ENCODE assay signal across 9 cellular contexts in the genomic region with DNA sequence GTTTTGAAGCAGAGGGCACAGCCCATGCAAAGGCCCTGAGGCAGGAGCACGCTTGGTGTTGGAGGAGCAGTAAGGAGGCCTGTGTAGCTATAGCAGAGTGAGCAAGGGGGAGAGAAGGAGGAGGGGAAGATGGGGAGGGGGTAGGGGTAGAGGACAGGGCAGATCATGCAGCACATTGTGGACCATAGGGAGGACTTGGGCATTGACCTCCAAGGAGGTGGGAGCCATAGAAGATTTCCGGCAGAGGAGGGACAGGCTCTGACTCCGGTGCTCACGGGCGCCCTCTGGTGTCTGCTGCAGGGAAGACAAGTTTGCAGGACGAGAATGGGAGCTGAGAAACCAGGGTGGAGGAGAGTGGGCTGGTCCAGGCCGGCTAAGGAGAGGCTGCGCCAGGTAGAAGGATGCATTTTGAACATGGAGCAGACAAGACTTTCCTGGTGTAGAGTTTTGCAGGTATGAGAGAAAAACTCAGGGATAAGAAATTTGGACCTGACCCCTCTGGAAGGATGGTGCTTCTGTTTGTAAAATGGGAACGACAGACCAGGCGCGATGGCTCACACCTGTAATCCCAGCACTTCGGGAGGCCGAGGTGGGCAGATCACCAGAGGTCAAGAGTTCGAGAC. TPM values are rescaled to one million over a fixed set of nuclear protein-coding genes. Genes with fewer than 3 reads are reported as not detected.
A peak's percentile ranks its signal among the peaks of the same experiment; 100 is the strongest.
DNase-seq lines count a peak whose midpoint lies in the region; ATAC-seq, FAIRE-seq and TF ChIP-seq lines count a peak whose summit lies in the region.
"Had no signal": no experiment of that assay in that cellular context is flagged by ENCODE, and none has a peak within 500 bp of the region (broad histone marks: within the 10 kb centered on the region; RNA-seq: fewer than 3 reads in every experiment).

No MANE protein-coding gene starts in this region.

- H2BK5ac ChIP-seq in H1 (ENCODE audit: low read depth, low read length) = no peak overlapping the region

- H4K8ac ChIP-seq in H1 (ENCODE audit: extremely low read depth, insufficient read depth, low read length) = no peak overlapping the region

- H2BK20ac ChIP-seq in H1 (ENCODE audit: low read length) = no peak overlapping the region

- no peak overlapping the region for H2AK5ac ChIP-seq in H1 (ENCODE audit: low read depth, low read length)

- no peak overlapping the region for H3K23ac ChIP-seq in H1 (ENCODE audit: insufficient read length)

- peaks cover 15% of the 10 kb centered on the region for H3K4me1 Mint-ChIP-seq in activated CD8-positive, alpha-beta T cell treated with anti-CD3 and anti-CD28 coated beads, Interleukin-2, amount 10 ng/mL, durations not matched to agents 7 days and 5 days (ENCODE audit: low read depth)

- H2BK120ac ChIP-seq in H1 (replicated peaks; ENCODE audit: low read depth, low read length) = no peak overlapping the region

- H3K4me1 ChIP-seq in H1 (replicated peaks in 1 of 4; ENCODE audit: control insufficient read depth in 3 of 4, insufficient read depth in 4 of 4, low read length in 3 of 4) = no peaks in the 10 kb centered on the region; a peak in 1 of 7 replicates
- H3K4me1 ChIP-seq in mucosa of descending colon (ENCODE audit: low read depth) = peaks cover 17% of the 10 kb centered on the region

- DNase-seq in AG09309 (ENCODE audit: low read depth) = no peak
- DNase-seq in NCI-H82 treated with DMSO at 0.1 percent for 48 hours (lab: John Stamatoyannopoulos, UW; ENCODE audit: unreplicated experiment) = peak; percentile 39
- peak; percentile 92 for DNase-seq in activated CD8-positive, alpha-beta T cell treated with anti-CD3 and anti-CD28 coated beads, Interleukin-2, amount 10 ng/mL, durations not matched to agents 7 days and 5 days
- peak; percentile 21 to 99 for DNase-seq in H1 (ENCODE audit: low read depth in 1 of 2, low spot score in 2 of 2)
- DNase-seq in mucosa of descending colon = peak; percentile 91 to 97 (median 95)
- peak; percentile 63 to 93 for DNase-seq in stimulated activated CD8-positive, alpha-beta memory T cell treated with anti-CD3 and anti-CD28 coated beads, Interleukin-4, amount 100 ng/mL, for 4 hours (ENCODE audit: low read depth in 2 of 2, low spot score in 1 of 2)

- H3K79me2 ChIP-seq in H1 (ENCODE audit: control insufficient read depth in 1 of 2, insufficient read depth in 2 of 2, low read length in 2 of 2) = no peaks in the 10 kb centered on the region

- H3K4me3 ChIP-seq in AG09309 (ENCODE audit: control insufficient read depth, low read depth, low read length) = no peak overlapping the region
- H3K4me3 ChIP-seq in H1 (ENCODE audit: extremely low read depth in 1 of 4, insufficient read depth in 2 of 4, low read depth in 3 of 4, low read length in 4 of 4) = no peak overlapping the region
- H3K4me3 ChIP-seq in mucosa of descending colon = no peak overlapping the region

- H3K9me3 ChIP-seq in H1 (ENCODE audit: insufficient read depth in 2 of 2, low read depth in 1 of 2, low read length in 1 of 2) (no peaks in the 10 kb centered on the region), mucosa of descending colon (no peaks in the 10 kb centered on the region)

- no peak for TF ChIP-seq POLR2A in H1 (IDR thresholded peaks at IDR 0.05; ENCODE audit: control extremely low read depth in 1 of 2, low read depth in 2 of 2, low read length in 2 of 2)

- H3K27me3 Mint-ChIP-seq in activated CD8-positive, alpha-beta T cell treated with anti-CD3 and anti-CD28 coated beads, Interleukin-2, amount 10 ng/mL, durations not matched to agents 7 days and 5 days (ENCODE audit: low read depth) = peaks cover 7% of the 10 kb centered on the region

- TF ChIP-seq EP300 in H1 (IDR thresholded peaks at IDR 0.05; ENCODE audit: borderline replicate concordance in 1 of 2, low read depth in 2 of 2, low read length in 2 of 2) = no peak

- H4K5ac ChIP-seq in H1 (ENCODE audit: insufficient read length, low read depth, low read length) = no peak overlapping the region

- ATAC-seq in GM21423 (IDR thresholded peaks at IDR 0.05; ENCODE audit: unreplicated experiment) = peak; percentile 58
- peak; percentile 90 for ATAC-seq in activated CD8-positive, alpha-beta T cell treated with anti-CD3 and anti-CD28 coated beads, Interleukin-2, amount 10 ng/mL, durations not matched to agents 7 days and 5 days
- peak; percentile 78 for ATAC-seq in mucosa of descending colon
- ATAC-seq in HG03108 (IDR thresholded peaks at IDR 0.05; ENCODE audit: unreplicated experiment) = no peak

- POLR2A ChIA-PET in activated CD8-positive, alpha-beta T cell treated with anti-CD3 and anti-CD28 coated beads, Interleukin-2, amount 10 ng/mL, durations not matched to agents 7 days and 5 days (lab: Charles Lee) = interaction anchor here (1.0 to 1.4 kb wide), 2 partner anchors 50 to 154 kb away, joined by 5 read pairs; a partner anchor contains a TSS
- POLR2A ChIA-PET in H1 (lab: Charles Lee; ENCODE audit: partially characterized antibody) = interaction anchor here (0.8 to 2.7 kb wide), 5 partner anchors 12 to 155 kb away, joined by 3 to 9 read pairs (median 4); a partner anchor contains a TSS

- H3K36me3 ChIP-seq in H1 (ENCODE audit: control insufficient read depth in 2 of 4, insufficient read depth in 4 of 4, low read length in 3 of 4) (no peaks in the 10 kb centered on the region), mucosa of descending colon (ENCODE audit: low read depth) (no peaks in the 10 kb centered on the region)

- peak overlapping the region; percentile 5 for H3K4me3 Mint-ChIP-seq in activated CD8-positive, alpha-beta T cell treated with anti-CD3 and anti-CD28 coated beads, Interleukin-2, amount 10 ng/mL, durations not matched to agents 7 days and 5 days

- TF ChIP-seq RAD21 in H1 (IDR thresholded peaks at IDR 0.05 in 1 of 2, conservative IDR thresholded peaks at IDR 0.05 in 1 of 2; ENCODE audit: low read depth in 2 of 2, low read length in 2 of 2) = peak; percentile 40 to 52

- no peaks in the 10 kb centered on the region for H3K36me3 Mint-ChIP-seq in activated CD8-positive, alpha-beta T cell treated with anti-CD3 and anti-CD28 coated beads, Interleukin-2, amount 10 ng/mL, durations not matched to agents 7 days and 5 days (ENCODE audit: low read depth)

- FAIRE-seq in H1 (lab: Jason Lieb, UNC) = no peak

- peak; percentile 79 for TF ChIP-seq CTCF in AG09309 (IDR thresholded peaks at IDR 0.05; ENCODE audit: control insufficient read depth, insufficient read depth, low read depth, low read length, missing control alignments)
- peak; percentile 81 to 98 (median 93) for TF ChIP-seq CTCF in H1 (IDR thresholded peaks at IDR 0.05; ENCODE audit: control extremely low read depth in 1 of 3, insufficient read depth in 1 of 3, low read depth in 1 of 3, low read length in 3 of 3)
- peak; percentile 90 for TF ChIP-seq CTCF in mucosa of descending colon (IDR thresholded peaks at IDR 0.05)

- H3K9me3 Mint-ChIP-seq in activated CD8-positive, alpha-beta T cell treated with anti-CD3 and anti-CD28 coated beads, Interleukin-2, amount 10 ng/mL, durations not matched to agents 7 days and 5 days (ENCODE audit: insufficient read depth) = no peaks in the 10 kb centered on the region

- CTCF ChIA-PET in activated CD8-positive, alpha-beta T cell treated with anti-CD3 and anti-CD28 coated beads, Interleukin-2, amount 10 ng/mL, durations not matched to agents 7 days and 5 days (lab: Charles Lee) = interaction anchor here (0.7 to 3.3 kb wide), 41 partner anchors 10 to 493 kb away, joined by 3 to 36 read pairs (median 5); a partner anchor contains a TSS
- CTCF ChIA-PET in H1 (lab: Charles Lee; ENCODE audit: partially characterized antibody) = interaction anchor here (0.6 to 7.1 kb wide), 41 partner anchors 12 to 1646 kb away, joined by 3 to 79 read pairs (median 4); a partner anchor contains a TSS

- no peak overlapping the region for H3K4me2 ChIP-seq in H1 (ENCODE audit: insufficient read depth in 1 of 2, low read depth in 2 of 2, low read length in 2 of 2)

- H3K23me2 ChIP-seq in H1 (ENCODE audit: low read depth, low read length) = no peaks in the 10 kb centered on the region

- no peak overlapping the region for H2BK12ac ChIP-seq in H1 (ENCODE audit: low read depth, low read length)

- H2BK15ac ChIP-seq in H1 (ENCODE audit: low read length) = no peak overlapping the region

- H3K27ac ChIP-seq in H1 (ENCODE audit: low read depth, low read length) = no peak overlapping the region

- no peak overlapping the region for H3K18ac ChIP-seq in H1 (ENCODE audit: extremely low read depth, low read length)

- no peak overlapping the region for H3K14ac ChIP-seq in H1 (ENCODE audit: insufficient read length)

- intact Hi-C loops in mucosa of descending colon (cut with DNase I, micrococcal nuclease) = no loop called here

- H4K91ac ChIP-seq in H1 (replicated peaks; ENCODE audit: insufficient read length, low read length) = no peak overlapping the region

- H3K27ac Mint-ChIP-seq in activated CD8-positive, alpha-beta T cell treated with anti-CD3 and anti-CD28 coated beads, Interleukin-2, amount 10 ng/mL, durations not matched to agents 7 days and 5 days = peak overlapping the region; percentile 81

- H3K79me1 ChIP-seq in H1 (ENCODE audit: low read depth, low read length) = no peaks in the 10 kb centered on the region

- no peaks in the 10 kb centered on the region for H4K20me1 ChIP-seq in H1 (replicated peaks in 1 of 2; ENCODE audit: control insufficient read depth in 1 of 2, insufficient read depth in 2 of 2, low read length in 2 of 2)

- no peak overlapping the region for H3K56ac ChIP-seq in H1 (replicated peaks; ENCODE audit: insufficient read length, low read depth, low read length)

- H3K27me3 ChIP-seq in H1 (replicated peaks in 1 of 4; ENCODE audit: control insufficient read depth in 3 of 4, extremely low read depth in 1 of 4, insufficient read depth in 3 of 4, low read length in 3 of 4) = no peaks in the 10 kb centered on the region; a peak in 1 of 7 replicates

- H3K4ac ChIP-seq in H1 (replicated peaks; ENCODE audit: insufficient read length, low read depth, low read length) = no peak overlapping the region

- H2AFZ ChIP-seq in H1 (ENCODE audit: low read length) = no peak overlapping the region

- no peak overlapping the region for H3K9ac ChIP-seq in H1 (replicated peaks in 1 of 4; ENCODE audit: extremely low read depth in 1 of 4, low read depth in 3 of 4, low read length in 3 of 4)

- WGBS in H1 (ENCODE audit: extremely low coverage in 1 of 2, insufficient coverage in 1 of 2, insufficient read length in 1 of 2, insufficient replicate concordance in 2 of 2, low coverage in 1 of 2, low lambda C conversion rate in 2 of 2, missing lambda C conversion rate in 1 of 2), 2 experiments = 48% methylated on average over 14 of the region's 14 CpGs; no CpG with 5 or more reads in 1 of the 2 experiments

RNA-seq across cellular contexts. Expression of a gene that starts 13.7 kb away (rescaled TPM):
- total RNA-seq in activated CD8-positive, alpha-beta T cell treated with anti-CD3 and anti-CD28 coated beads, Interleukin-2, amount 10 ng/mL, durations not matched to agents 7 days and 5 days = under 1 TPM; 0.16 to 0.18 TPM
- total RNA-seq in H1 (2021; fragmentation: NEBNext Ultra II Directional; extraction: Animal tissue kit (Norgen Biotek cat#: 25700)) = not detected in 2 replicates
- 0.12 and 0.17 TPM in 2 replicates for polyA plus RNA-seq in H1 (2011; rRNA removed)
- polyA plus RNA-seq in H1 (2011; cell fraction: cytosol; rRNA removed) = 0.12 TPM
- 0.17 TPM for polyA plus RNA-seq in H1 (2011; cell fraction: nucleus; rRNA removed)
- polyA plus RNA-seq in H1 (2012, experiment 1 of 2) = 0.08 to 0.22 TPM (median 0.13 TPM) in 3 of 4 replicates, not detected in the other
- 0.05 TPM for polyA plus RNA-seq in H1 (2012, experiment 2 of 2)
- polyA plus RNA-seq in H1 (2013, experiment 1 of 2) = 0.28 TPM
- 0.29 TPM for polyA plus RNA-seq in H1 (2013, experiment 2 of 2)
- polyA minus RNA-seq in H1 (2011; rRNA and poly(A)+ RNA removed) = 1.3 TPM in 1 of 2 replicates, not detected in the other
- polyA minus RNA-seq in H1 (2011; cell fraction: cytosol; rRNA and poly(A)+ RNA removed) = not detected
- polyA minus RNA-seq in H1 (2011; cell fraction: nucleus; rRNA and poly(A)+ RNA removed) = not detected
- 1 to 10 TPM; 2.4 to 5.1 (median 3.4) TPM for total RNA-seq in mucosa of descending colon
- total RNA-seq: subcutaneous adipose tissue had no signal

RNA-seq across cellular contexts. Expression of a gene that starts 15.8 kb away (rescaled TPM):
- 100 to 1,000 TPM; 218 to 234 TPM for total RNA-seq in activated CD8-positive, alpha-beta T cell treated with anti-CD3 and anti-CD28 coated beads, Interleukin-2, amount 10 ng/mL, durations not matched to agents 7 days and 5 days
- 161 and 162 TPM in 2 replicates for total RNA-seq in H1 (2021; fragmentation: NEBNext Ultra II Directional; extraction: Animal tissue kit (Norgen Biotek cat#: 25700))
- polyA plus RNA-seq in H1 (2011; rRNA removed) = 111 and 194 TPM in 2 replicates
- 126 TPM for polyA plus RNA-seq in H1 (2011; cell fraction: cytosol; rRNA removed)
- 193 TPM for polyA plus RNA-seq in H1 (2011; cell fraction: nucleus; rRNA removed)
- 112 to 185 TPM (median 178 TPM) in 4 replicates for polyA plus RNA-seq in H1 (2012, experiment 1 of 2)
- polyA plus RNA-seq in H1 (2012, experiment 2 of 2) = 196 TPM
- 112 TPM for polyA plus RNA-seq in H1 (2013, experiment 1 of 2)
- polyA plus RNA-seq in H1 (2013, experiment 2 of 2) = 109 TPM
- 37.2 and 48.1 TPM in 2 replicates for polyA minus RNA-seq in H1 (2011; rRNA and poly(A)+ RNA removed)
- polyA minus RNA-seq in H1 (2011; cell fraction: cytosol; rRNA and poly(A)+ RNA removed) = 84.9 TPM
- 58.1 TPM for polyA minus RNA-seq in H1 (2011; cell fraction: nucleus; rRNA and poly(A)+ RNA removed)
- 100 to 1,000 TPM; 173 to 221 (median 192) TPM for total RNA-seq in mucosa of descending colon

RNA-seq across cellular contexts. Expression of a gene that starts 42.6 kb away (rescaled TPM):
- 10 to 100 TPM; 30.8 to 40.4 TPM for total RNA-seq in activated CD8-positive, alpha-beta T cell treated with anti-CD3 and anti-CD28 coated beads, Interleukin-2, amount 10 ng/mL, durations not matched to agents 7 days and 5 days
- total RNA-seq in H1 (2021; fragmentation: NEBNext Ultra II Directional; extraction: Animal tissue kit (Norgen Biotek cat#: 25700)) = 23.9 and 25.2 TPM in 2 replicates
- polyA plus RNA-seq in H1 (2011; rRNA removed) = 27.0 and 39.3 TPM in 2 replicates
- polyA plus RNA-seq in H1 (2011; cell fraction: cytosol; rRNA removed) = 28.6 TPM
- 58.9 TPM for polyA plus RNA-seq in H1 (2011; cell fraction: nucleus; rRNA removed)
- 16.1 to 28.7 TPM (median 23.5 TPM) in 4 replicates for polyA plus RNA-seq in H1 (2012, experiment 1 of 2)
- polyA plus RNA-seq in H1 (2012, experiment 2 of 2) = 16.6 TPM
- polyA plus RNA-seq in H1 (2013, experiment 1 of 2) = 15.7 TPM
- polyA plus RNA-seq in H1 (2013, experiment 2 of 2) = 14.1 TPM
- polyA minus RNA-seq in H1 (2011; rRNA and poly(A)+ RNA removed) = 8.0 and 9.8 TPM in 2 replicates
- polyA minus RNA-seq in H1 (2011; cell fraction: cytosol; rRNA and poly(A)+ RNA removed) = 19.1 TPM
- polyA minus RNA-seq in H1 (2011; cell fraction: nucleus; rRNA and poly(A)+ RNA removed) = 16.1 TPM
- 100 to 1,000 TPM in 2 of 3 donors, 10 to 100 TPM in 1; 60.9 to 138 (median 118) TPM for total RNA-seq in mucosa of descending colon

RNA-seq across cellular contexts. Expression of a gene that starts 42.8 kb away (rescaled TPM):
- total RNA-seq in activated CD8-positive, alpha-beta T cell treated with anti-CD3 and anti-CD28 coated beads, Interleukin-2, amount 10 ng/mL, durations not matched to agents 7 days and 5 days = under 1 TPM; 0.68 to 0.73 TPM
- 14.1 and 14.5 TPM in 2 replicates for total RNA-seq in H1 (2021; fragmentation: NEBNext Ultra II Directional; extraction: Animal tissue kit (Norgen Biotek cat#: 25700))
- 7.6 and 15.1 TPM in 2 replicates for polyA plus RNA-seq in H1 (2011; rRNA removed)
- polyA plus RNA-seq in H1 (2011; cell fraction: cytosol; rRNA removed) = 15.5 TPM
- polyA plus RNA-seq in H1 (2011; cell fraction: nucleus; rRNA removed) = 24.5 TPM
- polyA plus RNA-seq in H1 (2012, experiment 1 of 2) = 6.9 to 14.6 TPM (median 12.4 TPM) in 4 replicates
- polyA plus RNA-seq in H1 (2012, experiment 2 of 2) = 4.9 TPM
- 8.4 TPM for polyA plus RNA-seq in H1 (2013, experiment 1 of 2)
- polyA plus RNA-seq in H1 (2013, experiment 2 of 2) = 8.1 TPM
- polyA minus RNA-seq in H1 (2011; rRNA and poly(A)+ RNA removed) = 2.8 and 4.1 TPM in 2 replicates
- 7.5 TPM for polyA minus RNA-seq in H1 (2011; cell fraction: cytosol; rRNA and poly(A)+ RNA removed)
- polyA minus RNA-seq in H1 (2011; cell fraction: nucleus; rRNA and poly(A)+ RNA removed) = 4.5 TPM
- 1 to 10 TPM in 2 of 3 donors, under 1 TPM in 1; 0.95 to 2.7 (median 1.3) TPM for total RNA-seq in mucosa of descending colon
